9 cellular contexts compared by ENCODE assay signal in genomic region chr5:163508753-163509152, GRCh38. TPM values are rescaled to one million over a fixed set of nuclear protein-coding genes. Genes with fewer than 3 reads are reported as not detected.
DNase-seq lines count a peak whose midpoint lies in the region; ATAC-seq and TF ChIP-seq lines count a peak whose summit lies in the region.
"Had no signal": no experiment of that assay in that cellular context is flagged by ENCODE, and none has a peak within 500 bp of the region (broad histone marks: within the 10 kb centered on the region; RNA-seq: fewer than 3 reads in every experiment).

No MANE protein-coding gene starts in this region.

- H3K36me3 ChIP-seq in BLaER1 (peaks cover 46% of the 10 kb centered on the region), MG63 (peaks cover 20% of the 10 kb centered on the region), neural progenitor cell (peaks cover 10% of the 10 kb centered on the region)

- peaks cover 81% of the 10 kb centered on the region for H4K20me1 ChIP-seq in BLaER1
- peaks cover 71% of the 10 kb centered on the region for H4K20me1 ChIP-seq in neural progenitor cell (ENCODE audit: low read depth)

- H3K27ac Mint-ChIP-seq in neural progenitor cell = no peak overlapping the region

- H3K9me3 ChIP-seq in BLaER1 (no peaks in the 10 kb centered on the region), MG63 (no peaks in the 10 kb centered on the region), neural progenitor cell (ENCODE audit: low read depth) (no peaks in the 10 kb centered on the region)

- H3K4me3 ChIP-seq in BLaER1 = no peak overlapping the region
- peak overlapping the region; percentile 8 for H3K4me3 ChIP-seq in MG63
- peak overlapping the region; percentile 51 for H3K4me3 ChIP-seq in coronary artery
- no peak overlapping the region for H3K4me3 ChIP-seq in neural progenitor cell
- H3K4me3 ChIP-seq: lung had no signal

- H3K4me1 ChIP-seq in BLaER1 (peaks cover 35% of the 10 kb centered on the region), neural progenitor cell (peaks cover 30% of the 10 kb centered on the region)

- no peak overlapping the region for H2AFZ ChIP-seq in neural progenitor cell (replicated peaks)

- no peak for TF ChIP-seq CTCF in coronary artery (IDR thresholded peaks at IDR 0.05)
- no peak for TF ChIP-seq CTCF in neural progenitor cell (IDR thresholded peaks at IDR 0.05)
- TF ChIP-seq CTCF in GM20000 (IDR thresholded peaks at IDR 0.05; ENCODE audit: extremely low read depth, missing control alignments) = no peak

- ATAC-seq in HG02840 (IDR thresholded peaks at IDR 0.05; ENCODE audit: low FRiP score, unreplicated experiment) (no peak), GM21381 (IDR thresholded peaks at IDR 0.05; ENCODE audit: unreplicated experiment) (no peak)

- peak overlapping the region; percentile 95 for H3K4me2 ChIP-seq in BLaER1
- peak overlapping the region; percentile 94 for H3K4me2 ChIP-seq in neural progenitor cell

- H3K4me3 Mint-ChIP-seq in neural progenitor cell = no peak overlapping the region

- H3K27me3 Mint-ChIP-seq in neural progenitor cell (ENCODE audit: insufficient read depth, low read depth) = peaks cover 2% of the 10 kb centered on the region

- H3K27me3 ChIP-seq in BLaER1 (no peaks in the 10 kb centered on the region), MG63 (no peaks in the 10 kb centered on the region), neural progenitor cell (no peaks in the 10 kb centered on the region)

- peaks cover 90% of the 10 kb centered on the region for H3K79me2 ChIP-seq in neural progenitor cell (ENCODE audit: low read depth)

- H3K9ac ChIP-seq in BLaER1 (no peak overlapping the region), neural progenitor cell (no peak overlapping the region)

- H3K27ac ChIP-seq in BLaER1 = no peak overlapping the region
- H3K27ac ChIP-seq in coronary artery = peak overlapping the region in 1 of 2 donors; percentile 26
- no peak overlapping the region for H3K27ac ChIP-seq in neural progenitor cell

- H3K4me1 Mint-ChIP-seq in neural progenitor cell = peaks cover 33% of the 10 kb centered on the region

- peaks cover 16% of the 10 kb centered on the region for H3K36me3 Mint-ChIP-seq in neural progenitor cell

- no peaks in the 10 kb centered on the region for H3K9me3 Mint-ChIP-seq in neural progenitor cell

- no peak for DNase-seq in MG63
- DNase-seq in coronary artery (ENCODE audit: low spot score) = no peak
- no peak for DNase-seq in neural progenitor cell (ENCODE audit: low spot score)
- no peak for DNase-seq in GM20000 (ENCODE audit: low spot score)
- DNase-seq in NK-92 (lab: John Stamatoyannopoulos, UW; ENCODE audit: unreplicated experiment) = no peak

- peaks cover 21% of the 10 kb centered on the region for H3F3A ChIP-seq in neural progenitor cell (ENCODE audit: low read depth)

RNA-seq across cellular contexts. Expression of gene MAT2B, which starts 3.3 kb away (rescaled TPM):
- 36.8 and 90.5 TPM in 2 replicates for total RNA-seq in MG63 (2014; rRNA removed; shearing (Covaris generic); ENCODE audit: low replicate concordance)
- total RNA-seq in neural progenitor cell (ENCODE audit: low replicate concordance) = 44.7 and 69.0 TPM in 2 replicates

RNA-seq across cellular contexts. Expression of gene HMMR, which starts 48.3 kb away (rescaled TPM):
- total RNA-seq in MG63 (2014; rRNA removed; shearing (Covaris generic); ENCODE audit: low replicate concordance) = 73.4 and 102 TPM in 2 replicates
- 144 and 225 TPM in 2 replicates for total RNA-seq in neural progenitor cell (ENCODE audit: low replicate concordance)

RNA-seq across cellular contexts. Expression of gene NUDCD2, which starts 48.9 kb away (rescaled TPM):
- total RNA-seq in MG63 (2014; rRNA removed; shearing (Covaris generic); ENCODE audit: low replicate concordance) = 16.4 and 62.7 TPM in 2 replicates
- total RNA-seq in neural progenitor cell (ENCODE audit: low replicate concordance) = 30.0 and 68.2 TPM in 2 replicates

Comparison
In these comparisons a context has a peak if more than half of its experiments do, and no peak if none do; other contexts are left out.
1. H3K4me3 ChIP-seq: peak in MG63 (single experiment) and coronary artery (single experiment); none in BLaER1 (single experiment) and neural progenitor cell (single experiment).